23 cellular contexts compared by ENCODE assay signal in the genomic region with DNA sequence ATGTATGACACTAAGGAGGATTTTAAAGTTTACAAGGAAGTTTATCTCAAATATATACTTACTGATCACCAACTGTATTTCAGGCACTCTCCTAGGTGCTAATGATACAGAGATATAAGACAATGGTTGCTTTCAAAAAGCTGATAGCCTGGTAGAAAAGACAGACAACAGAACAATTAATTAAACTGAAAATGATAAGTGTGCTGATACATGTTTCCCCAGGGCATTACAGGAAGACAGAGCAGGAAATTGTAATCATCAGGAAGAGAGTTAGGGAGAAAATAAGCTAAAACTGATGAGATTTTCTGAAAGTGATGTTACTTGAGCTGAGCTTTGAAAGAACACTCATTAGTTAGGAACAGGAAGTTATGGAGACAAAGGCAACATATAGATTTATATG.
"Had no signal": no experiment of that assay in that cellular context is flagged by ENCODE, and none has a peak within 500 bp of the region (broad histone marks: within the 10 kb centered on the region; RNA-seq: fewer than 3 reads in every experiment).

No MANE protein-coding gene starts in this region.

- H3K9me3 ChIP-seq: esophagus squamous epithelium, left ventricle myocardium inferior, lower lobe of right lung, ovary, right atrium auricular region, tibial artery, upper lobe of left lung had no signal

- H3K4me3 Mint-ChIP-seq: immature natural killer cell; memory B cell; natural killer cell treated with Interleukin-12 subunit alpha and Interleukin-12 subunit beta and Interleukin-15 and Interleukin-18, amount 100 ng/mL, for 72 hours; neural progenitor cell; stimulated activated effector memory CD8-positive, alpha-beta T cell treated with anti-CD3 and anti-CD28 coated beads, Interleukin-12 subunit alpha, Interleukin-12 subunit beta, amount 100 ng/mL, for 72 hours had no signal

- H3K36me3 Mint-ChIP-seq: natural killer cell treated with Interleukin-12 subunit alpha and Interleukin-12 subunit beta and Interleukin-15 and Interleukin-18, amount 100 ng/mL, for 72 hours; stimulated activated effector memory CD8-positive, alpha-beta T cell treated with anti-CD3 and anti-CD28 coated beads, Interleukin-12 subunit alpha, Interleukin-12 subunit beta, amount 100 ng/mL, for 72 hours had no signal

- H3K27me3 ChIP-seq: esophagus squamous epithelium, neural progenitor cell, ovary, right atrium auricular region, tibial artery, upper lobe of left lung, uterus had no signal

- H3K27ac Mint-ChIP-seq: immature natural killer cell; memory B cell; natural killer cell treated with Interleukin-12 subunit alpha and Interleukin-12 subunit beta and Interleukin-15 and Interleukin-18, amount 100 ng/mL, for 72 hours; neural progenitor cell; stimulated activated effector memory CD8-positive, alpha-beta T cell treated with anti-CD3 and anti-CD28 coated beads, Interleukin-12 subunit alpha, Interleukin-12 subunit beta, amount 100 ng/mL, for 72 hours had no signal

- H3K4me1 ChIP-seq: esophagus squamous epithelium, left ventricle myocardium inferior, lower lobe of right lung, neural progenitor cell, right atrium auricular region, tibial artery, upper lobe of left lung, uterus had no signal

- FAIRE-seq: kidney had no signal

- DNase-seq: effector memory CD4-positive, alpha-beta T cell; esophagus squamous epithelium; foreskin fibroblast; immature natural killer cell; kidney; left cardiac atrium; left ventricle myocardium inferior; lower lobe of right lung; midbrain; nucleus accumbens; ovary; stimulated activated CD4-positive, alpha-beta T cell treated with anti-CD3 and anti-CD28 coated beads, Interleukin-2, amount 100 ng/mL, for 48 hours; stimulated activated CD8-positive, alpha-beta memory T cell treated with anti-CD3 and anti-CD28 coated beads, Interleukin-4, amount 100 ng/mL, for 48 hours; stimulated activated naive CD8-positive, alpha-beta T cell treated with anti-CD3 and anti-CD28 coated beads, Interleukin-15, Interleukin-2, amounts not matched to agents 100 U/mL and 50 U/mL, for 24 hours; tibial artery; uterus had no signal

- H3K36me3 ChIP-seq: esophagus squamous epithelium, left ventricle myocardium inferior, lower lobe of right lung, neural progenitor cell, ovary, right atrium auricular region, upper lobe of left lung, uterus had no signal

- H3K27me3 Mint-ChIP-seq: memory B cell; natural killer cell treated with Interleukin-12 subunit alpha and Interleukin-12 subunit beta and Interleukin-15 and Interleukin-18, amount 100 ng/mL, for 72 hours had no signal

- H3K9ac ChIP-seq: neural progenitor cell had no signal

- H2AFZ ChIP-seq: neural progenitor cell had no signal

- H3K4me3 ChIP-seq: esophagus squamous epithelium, left ventricle myocardium inferior, lower lobe of right lung, neural progenitor cell, ovary, right atrium auricular region, smooth muscle cell, tibial artery, upper lobe of left lung, uterus had no signal

- H3K4me1 Mint-ChIP-seq: immature natural killer cell; memory B cell; neural progenitor cell; stimulated activated effector memory CD8-positive, alpha-beta T cell treated with anti-CD3 and anti-CD28 coated beads, Interleukin-12 subunit alpha, Interleukin-12 subunit beta, amount 100 ng/mL, for 72 hours had no signal

- H3K4me2 ChIP-seq: neural progenitor cell, smooth muscle cell had no signal

- ATAC-seq: left cardiac atrium; lower lobe of right lung; natural killer cell treated with Interleukin-12 subunit alpha and Interleukin-12 subunit beta and Interleukin-15 and Interleukin-18, amount 100 ng/mL, for 72 hours; stimulated activated effector memory CD8-positive, alpha-beta T cell treated with anti-CD3 and anti-CD28 coated beads, Interleukin-12 subunit alpha, Interleukin-12 subunit beta, amount 100 ng/mL, for 72 hours; stimulated activated naive CD8-positive, alpha-beta T cell treated with anti-CD3 and anti-CD28 coated beads, Interleukin-15, Interleukin-2, amounts not matched to agents 100 U/mL and 50 U/mL, for 24 hours had no signal

- H3K27ac ChIP-seq: esophagus squamous epithelium, left ventricle myocardium inferior, lower lobe of right lung, neural progenitor cell, ovary, right atrium auricular region, tibial artery, upper lobe of left lung, uterus had no signal
